Comparison of ENCODE assay signal across 1 cellular context in the genomic region with DNA sequence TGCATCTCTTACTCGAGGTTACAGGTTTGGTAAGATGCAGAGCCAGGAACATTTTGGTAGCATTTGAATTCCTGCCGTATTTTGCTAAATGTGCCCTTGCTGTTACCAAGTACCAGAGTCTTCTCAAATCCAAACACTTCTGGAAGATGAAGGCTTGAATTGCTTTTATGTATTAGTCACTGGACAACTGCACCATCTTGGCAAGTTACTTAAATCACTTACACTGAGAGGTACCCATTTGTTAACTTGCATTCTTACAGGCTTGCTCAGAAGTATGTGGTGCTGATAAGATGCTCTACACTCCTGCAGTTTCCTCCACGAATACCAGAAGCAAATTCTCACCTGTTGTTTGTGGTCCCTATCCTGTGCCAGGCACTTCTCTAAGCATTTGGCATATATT.
TF ChIP-seq lines count a peak whose summit lies in the region.

No MANE protein-coding gene starts in this region.

TF ChIP-seq in IMR-90, 13 proteins besides CTCF, POLR2A, EP300 and RAD21:
- TF ChIP-seq MAFK (IDR thresholded peaks at IDR 0.05; ENCODE audit: low read depth, low read length) (no peak), BHLHE40 (IDR thresholded peaks at IDR 0.05; ENCODE audit: low read depth, low read length) (no peak), USF2 (IDR thresholded peaks at IDR 0.05; ENCODE audit: low read depth, low read length) (no peak), SMC3 (IDR thresholded peaks at IDR 0.05; ENCODE audit: low read depth, low read length) (no peak), CHD1 (IDR thresholded peaks at IDR 0.05; ENCODE audit: low read depth, low read length) (no peak), RCOR1 (IDR thresholded peaks at IDR 0.05; ENCODE audit: insufficient replicate concordance, low read length) (no peak), FOS (IDR thresholded peaks at IDR 0.05; ENCODE audit: low read depth, low read length) (no peak)
- TF ChIP-seq, protein P1, sequence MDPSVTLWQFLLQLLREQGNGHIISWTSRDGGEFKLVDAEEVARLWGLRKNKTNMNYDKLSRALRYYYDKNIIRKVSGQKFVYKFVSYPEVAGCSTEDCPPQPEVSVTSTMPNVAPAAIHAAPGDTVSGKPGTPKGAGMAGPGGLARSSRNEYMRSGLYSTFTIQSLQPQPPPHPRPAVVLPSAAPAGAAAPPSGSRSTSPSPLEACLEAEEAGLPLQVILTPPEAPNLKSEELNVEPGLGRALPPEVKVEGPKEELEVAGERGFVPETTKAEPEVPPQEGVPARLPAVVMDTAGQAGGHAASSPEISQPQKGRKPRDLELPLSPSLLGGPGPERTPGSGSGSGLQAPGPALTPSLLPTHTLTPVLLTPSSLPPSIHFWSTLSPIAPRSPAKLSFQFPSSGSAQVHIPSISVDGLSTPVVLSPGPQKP (IDR thresholded peaks at IDR 0.05; ENCODE audit: borderline replicate concordance, low read depth, low read length) = no peak
